ENCODE assay signal across 22 cellular contexts in the genomic region with DNA sequence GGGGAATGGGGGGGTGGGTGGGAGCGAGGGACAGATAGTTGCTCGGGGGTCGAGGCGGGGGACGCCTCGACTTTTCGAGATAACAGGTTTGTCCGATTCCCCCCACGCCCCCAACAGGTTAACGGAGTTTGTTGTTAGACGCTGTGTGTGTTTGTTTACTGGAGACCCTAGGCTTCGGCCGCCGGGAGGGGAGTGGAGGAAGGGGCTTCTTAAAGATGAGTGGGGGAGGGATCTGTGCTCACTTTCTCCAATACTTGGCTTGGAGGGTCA. TPM values are rescaled to one million over a fixed set of nuclear protein-coding genes. Genes with fewer than 3 reads are reported as not detected.
DNase-seq lines count a peak whose midpoint lies in the region; ATAC-seq and TF ChIP-seq lines count a peak whose summit lies in the region.
"Had no signal": no experiment of that assay in that cellular context is flagged by ENCODE, and none has a peak within 500 bp of the region (broad histone marks: within the 10 kb centered on the region; RNA-seq: fewer than 3 reads in every experiment).

No MANE protein-coding gene starts in this region.

- H3K4me3 ChIP-seq in right cardiac atrium (ENCODE audit: low read length), result peak overlapping the region; percentile 30
- peak overlapping the region in 1 of 2 donors; percentile 31 for H3K4me3 ChIP-seq in right atrium auricular region
- peak overlapping the region; percentile 35 for H3K4me3 ChIP-seq in fibroblast of the aortic adventitia (ENCODE audit: low read depth, low read length)
- peak overlapping the region; percentile 86 for H3K4me3 ChIP-seq in neural cell (ENCODE audit: low read length)
- H3K4me3 ChIP-seq in BE2C (ENCODE audit: low read depth, low read length), result no peak overlapping the region
- H3K4me3 ChIP-seq: thyroid gland had no signal

- H3K27ac ChIP-seq in right cardiac atrium (ENCODE audit: low read length) (no peak overlapping the region), right atrium auricular region (no peak overlapping the region), neural cell (ENCODE audit: low read length) (no peak overlapping the region)
- H3K27ac ChIP-seq: KMS-11, thyroid gland had no signal

- H3K4me1 ChIP-seq in right cardiac atrium (ENCODE audit: control insufficient read depth, insufficient read depth, low read length) (no peaks in the 10 kb centered on the region), right atrium auricular region (peaks cover 0 to 25% of the 10 kb centered on the region in 2 donors), BE2C (no peaks in the 10 kb centered on the region)

- no peak for TF ChIP-seq CTCF in right atrium auricular region (IDR thresholded peaks at IDR 0.05)
- TF ChIP-seq CTCF in fibroblast of the aortic adventitia (IDR thresholded peaks at IDR 0.05; ENCODE audit: insufficient read depth, low read length), result no peak
- TF ChIP-seq CTCF in neural cell (IDR thresholded peaks at IDR 0.05; ENCODE audit: poor library complexity, severe bottlenecking), result no peak
- TF ChIP-seq CTCF in BE2C (IDR thresholded peaks at IDR 0.05; ENCODE audit: low read depth, low read length), result no peak

- H3F3A ChIP-seq in neural cell (ENCODE audit: insufficient read depth, low read length, poor library complexity, severe bottlenecking), result no peaks in the 10 kb centered on the region

- peak overlapping the region; percentile 67 for H3K9ac ChIP-seq in neural cell (ENCODE audit: low read length)
- H3K9ac ChIP-seq: KMS-11 had no signal

- H3K36me3 ChIP-seq in right atrium auricular region, result no peaks in the 10 kb centered on the region
- H3K36me3 ChIP-seq in neural cell (ENCODE audit: insufficient read depth, low read length), result no peaks in the 10 kb centered on the region
- H3K36me3 ChIP-seq in BE2C, result no peaks in the 10 kb centered on the region
- H3K36me3 ChIP-seq: thyroid gland had no signal

- no peaks in the 10 kb centered on the region for H3K27me3 ChIP-seq in right cardiac atrium (ENCODE audit: control insufficient read depth, insufficient read depth)
- H3K27me3 ChIP-seq in right atrium auricular region, result peaks cover 0 to 7% of the 10 kb centered on the region in 2 donors
- peaks cover 60% of the 10 kb centered on the region for H3K27me3 ChIP-seq in neural cell (ENCODE audit: insufficient read depth, low read depth, low read length)
- H3K27me3 ChIP-seq in BE2C, result peaks cover 43% of the 10 kb centered on the region
- H3K27me3 ChIP-seq: thyroid gland had no signal

- DNase-seq in right cardiac atrium (peak in 1 of 3 donors; percentile 37), right atrium auricular region (ENCODE audit: low spot score) (no peak), fibroblast of the aortic adventitia (ENCODE audit: low read depth) (no peak), BE2C (no peak), NCI-H2196 treated with DMSO at 0.1 percent for 48 hours (lab: John Stamatoyannopoulos, UW; ENCODE audit: unreplicated experiment) (no peak), SIG-M5 treated with dmso at 0.1 percent for 504 hours (lab: John Stamatoyannopoulos, UW; ENCODE audit: unreplicated experiment) (no peak)
- DNase-seq: activated CD4-positive, CD25-positive, alpha-beta regulatory T cell; activated CD8-positive, alpha-beta T cell treated with anti-CD3 and anti-CD28 coated beads, Interleukin-2, amount 10 ng/mL, durations not matched to agents 7 days and 5 days; CD4-positive, alpha-beta memory T cell; effector CD8-positive, alpha-beta T cell; HCEC 1CT; NCI-H1092 treated with DMSO at 0.1 percent for 48 hours; SIG-M5; thyroid gland had no signal

- ATAC-seq in right cardiac atrium (no peak), GM21381 (IDR thresholded peaks at IDR 0.05; ENCODE audit: unreplicated experiment) (no peak)
- ATAC-seq: activated CD8-positive, alpha-beta T cell treated with anti-CD3 and anti-CD28 coated beads, Interleukin-2, amount 10 ng/mL, durations not matched to agents 7 days and 5 days; stimulated activated effector memory CD8-positive, alpha-beta T cell treated with anti-CD3 and anti-CD28 coated beads, Interleukin-12 subunit alpha, Interleukin-12 subunit beta, amount 100 ng/mL, for 72 hours had no signal

- no peaks in the 10 kb centered on the region for H4K20me1 ChIP-seq in neural cell (ENCODE audit: insufficient read depth)

- no peak for TF ChIP-seq EP300 in neural cell (conservative IDR thresholded peaks at IDR 0.05; ENCODE audit: poor library complexity, severe bottlenecking)

- no peak overlapping the region for H2AFZ ChIP-seq in neural cell (ENCODE audit: low read depth, low read length)

- intact Hi-C loops in right cardiac atrium (cut with DNase I), result loop anchor here in 3 of 4 donors (5.0 to 10.0 kb wide), 2 partner anchors 270 to 283 kb away; no protein-coding TSS in a partner anchor

- no peak for TF ChIP-seq RAD21 in neural cell (conservative IDR thresholded peaks at IDR 0.05)

- WGBS in right cardiac atrium, result under 1% methylated on average over 14 of the region's 14 CpGs

- no peaks in the 10 kb centered on the region for H3K79me2 ChIP-seq in neural cell (replicated peaks; ENCODE audit: insufficient read depth, low read length)

- no peaks in the 10 kb centered on the region for H3K9me2 ChIP-seq in neural cell (ENCODE audit: insufficient read depth, low read length)

- H3K4me2 ChIP-seq in neural cell (ENCODE audit: low read length), result no peak overlapping the region

- H3K9me3 ChIP-seq in right cardiac atrium (ENCODE audit: control insufficient read depth, low read length) (no peaks in the 10 kb centered on the region), right atrium auricular region (no peaks in the 10 kb centered on the region), neural cell (ENCODE audit: low read length) (no peaks in the 10 kb centered on the region), BE2C (no peaks in the 10 kb centered on the region)
- H3K9me3 ChIP-seq: thyroid gland had no signal

TF ChIP-seq in neural cell, 6 proteins besides CTCF, POLR2A, EP300 and RAD21:
- no peak for TF ChIP-seq REST (IDR thresholded peaks at IDR 0.05; ENCODE audit: borderline replicate concordance)
- TF ChIP-seq EZH2 (IDR thresholded peaks at IDR 0.05; ENCODE audit: borderline replicate concordance, insufficient read depth, low read length, poor library complexity, severe bottlenecking), result no peak
- TF ChIP-seq TAF1 (IDR thresholded peaks at IDR 0.05; ENCODE audit: low read depth), result no peak
- TF ChIP-seq POLR2AphosphoS5 (IDR thresholded peaks at IDR 0.05), result no peak
- no peak for TF ChIP-seq MXI1 (conservative IDR thresholded peaks at IDR 0.05; ENCODE audit: poor library complexity, severe bottlenecking)
- TF ChIP-seq SMC3 (conservative IDR thresholded peaks at IDR 0.05; ENCODE audit: poor library complexity), result no peak

RNA-seq across cellular contexts. Expression of gene SORCS3, which starts 0.8 kb away (rescaled TPM):
- total RNA-seq in right cardiac atrium, result under 1 TPM in 2 of 4 donors, not detected in 2; 0.03 to 0.11 TPM
- 0.07 TPM for polyA plus RNA-seq in right cardiac atrium
- total RNA-seq in right atrium auricular region, result under 1 TPM in 1 of 2 donors, not detected in 1; 0.07 TPM
- total RNA-seq in fibroblast of the aortic adventitia (ENCODE audit: low replicate concordance), result 0.16 and 0.27 TPM in 2 replicates
- 9.8 and 14.4 TPM in 2 replicates for polyA plus RNA-seq in neural cell
- 19.7 and 20.9 TPM in 2 replicates for polyA minus RNA-seq in neural cell
- not detected for polyA plus RNA-seq in BE2C (2012; ENCODE audit: insufficient read depth, insufficient read length, low read depth)
- total RNA-seq: activated CD8-positive, alpha-beta T cell treated with anti-CD3 and anti-CD28 coated beads, Interleukin-2, amount 10 ng/mL, durations not matched to agents 7 days and 5 days; activated naive CD8-positive, alpha-beta T cell treated with anti-CD3 and anti-CD28 coated beads for 36 hours; cardiac septum; mesenteric fat pad; thyroid gland had no signal
- polyA plus RNA-seq: AG04450 had no signal
